1 cellular context compared by ENCODE assay signal in the genomic region with DNA sequence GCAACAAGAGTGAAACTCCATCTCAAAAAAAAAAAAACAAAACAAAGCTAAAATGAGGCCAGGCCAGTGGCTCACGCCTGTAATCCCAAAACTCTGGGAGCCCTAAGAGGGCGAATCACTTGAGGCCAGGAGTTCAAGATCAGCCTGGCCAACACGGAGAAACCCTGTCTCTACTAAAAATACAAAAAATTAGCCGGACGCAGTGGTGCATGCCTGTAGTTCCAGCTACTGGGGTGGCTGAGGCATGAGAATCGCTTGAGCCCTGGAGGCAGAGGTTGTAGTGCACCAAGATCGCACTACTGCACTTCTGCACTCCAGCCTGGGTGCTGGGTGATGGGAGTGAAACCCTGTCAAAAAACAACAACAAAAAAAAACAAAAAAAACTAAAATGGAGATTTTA.
TF ChIP-seq lines count a peak whose summit lies in the region.

No MANE protein-coding gene starts in this region.

TF ChIP-seq in WTC11, 78 proteins besides CTCF, POLR2A, EP300 and RAD21 (continued from another document):
- TF ChIP-seq, protein P1, sequence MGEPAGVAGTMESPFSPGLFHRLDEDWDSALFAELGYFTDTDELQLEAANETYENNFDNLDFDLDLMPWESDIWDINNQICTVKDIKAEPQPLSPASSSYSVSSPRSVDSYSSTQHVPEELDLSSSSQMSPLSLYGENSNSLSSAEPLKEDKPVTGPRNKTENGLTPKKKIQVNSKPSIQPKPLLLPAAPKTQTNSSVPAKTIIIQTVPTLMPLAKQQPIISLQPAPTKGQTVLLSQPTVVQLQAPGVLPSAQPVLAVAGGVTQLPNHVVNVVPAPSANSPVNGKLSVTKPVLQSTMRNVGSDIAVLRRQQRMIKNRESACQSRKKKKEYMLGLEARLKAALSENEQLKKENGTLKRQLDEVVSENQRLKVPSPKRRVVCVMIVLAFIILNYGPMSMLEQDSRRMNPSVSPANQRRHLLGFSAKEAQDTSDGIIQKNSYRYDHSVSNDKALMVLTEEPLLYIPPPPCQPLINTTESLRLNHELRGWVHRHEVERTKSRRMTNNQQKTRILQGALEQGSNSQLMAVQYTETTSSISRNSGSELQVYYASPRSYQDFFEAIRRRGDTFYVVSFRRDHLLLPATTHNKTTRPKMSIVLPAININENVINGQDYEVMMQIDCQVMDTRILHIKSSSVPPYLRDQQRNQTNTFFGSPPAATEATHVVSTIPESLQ (CRISPR knock-in tag; IDR thresholded peaks at IDR 0.05), result no peak
- TF ChIP-seq CREM (CRISPR knock-in tag; IDR thresholded peaks at IDR 0.05) (no peak), ZNF317 (CRISPR knock-in tag; IDR thresholded peaks at IDR 0.05; ENCODE audit: borderline replicate concordance, low read depth) (no peak), ZNF232 (CRISPR knock-in tag; IDR thresholded peaks at IDR 0.05) (no peak), NR2C2 (CRISPR knock-in tag; IDR thresholded peaks at IDR 0.05) (no peak), RORB (CRISPR knock-in tag; IDR thresholded peaks at IDR 0.05) (no peak), NR1H2 (CRISPR knock-in tag; IDR thresholded peaks at IDR 0.05) (no peak)
- TF ChIP-seq, protein P2, sequence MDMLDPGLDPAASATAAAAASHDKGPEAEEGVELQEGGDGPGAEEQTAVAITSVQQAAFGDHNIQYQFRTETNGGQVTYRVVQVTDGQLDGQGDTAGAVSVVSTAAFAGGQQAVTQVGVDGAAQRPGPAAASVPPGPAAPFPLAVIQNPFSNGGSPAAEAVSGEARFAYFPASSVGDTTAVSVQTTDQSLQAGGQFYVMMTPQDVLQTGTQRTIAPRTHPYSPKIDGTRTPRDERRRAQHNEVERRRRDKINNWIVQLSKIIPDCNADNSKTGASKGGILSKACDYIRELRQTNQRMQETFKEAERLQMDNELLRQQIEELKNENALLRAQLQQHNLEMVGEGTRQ (CRISPR knock-in tag; IDR thresholded peaks at IDR 0.05), result no peak
- TF ChIP-seq, protein P3, sequence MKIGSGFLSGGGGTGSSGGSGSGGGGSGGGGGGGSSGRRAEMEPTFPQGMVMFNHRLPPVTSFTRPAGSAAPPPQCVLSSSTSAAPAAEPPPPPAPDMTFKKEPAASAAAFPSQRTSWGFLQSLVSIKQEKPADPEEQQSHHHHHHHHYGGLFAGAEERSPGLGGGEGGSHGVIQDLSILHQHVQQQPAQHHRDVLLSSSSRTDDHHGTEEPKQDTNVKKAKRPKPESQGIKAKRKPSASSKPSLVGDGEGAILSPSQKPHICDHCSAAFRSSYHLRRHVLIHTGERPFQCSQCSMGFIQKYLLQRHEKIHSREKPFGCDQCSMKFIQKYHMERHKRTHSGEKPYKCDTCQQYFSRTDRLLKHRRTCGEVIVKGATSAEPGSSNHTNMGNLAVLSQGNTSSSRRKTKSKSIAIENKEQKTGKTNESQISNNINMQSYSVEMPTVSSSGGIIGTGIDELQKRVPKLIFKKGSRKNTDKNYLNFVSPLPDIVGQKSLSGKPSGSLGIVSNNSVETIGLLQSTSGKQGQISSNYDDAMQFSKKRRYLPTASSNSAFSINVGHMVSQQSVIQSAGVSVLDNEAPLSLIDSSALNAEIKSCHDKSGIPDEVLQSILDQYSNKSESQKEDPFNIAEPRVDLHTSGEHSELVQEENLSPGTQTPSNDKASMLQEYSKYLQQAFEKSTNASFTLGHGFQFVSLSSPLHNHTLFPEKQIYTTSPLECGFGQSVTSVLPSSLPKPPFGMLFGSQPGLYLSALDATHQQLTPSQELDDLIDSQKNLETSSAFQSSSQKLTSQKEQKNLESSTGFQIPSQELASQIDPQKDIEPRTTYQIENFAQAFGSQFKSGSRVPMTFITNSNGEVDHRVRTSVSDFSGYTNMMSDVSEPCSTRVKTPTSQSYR (CRISPR knock-in tag; IDR thresholded peaks at IDR 0.05), result no peak
TF ChIP-seq in WTC11: peak in this region for 0.
